In genomic region chr11:65352783-65353182, GRCh38 we compare ENCODE assay signal across 9 cellular contexts. TPM values are rescaled to one million over a fixed set of nuclear protein-coding genes. Genes with fewer than 3 reads are reported as not detected.
A peak's percentile ranks its signal among the peaks of the same experiment; 100 is the strongest.
DNase-seq lines count a peak whose midpoint lies in the region; ATAC-seq and TF ChIP-seq lines count a peak whose summit lies in the region.
"Had no signal": no experiment of that assay in that cellular context is flagged by ENCODE, and none has a peak within 500 bp of the region (broad histone marks: within the 10 kb centered on the region; RNA-seq: fewer than 3 reads in every experiment).

No MANE protein-coding gene starts in this region.

- BruUV-seq in Caco-2 (replicated peaks; lab: Mats Ljungman, UMichigan), result no TSS peak
- no TSS peak for BruUV-seq in IMR-90 (replicated peaks; lab: Mats Ljungman, UMichigan)

- H3K9ac ChIP-seq in IMR-90 (ENCODE audit: low read depth, low read length), result no peak overlapping the region

- peaks cover 15% of the 10 kb centered on the region for H4K20me1 ChIP-seq in IMR-90 (ENCODE audit: insufficient read depth, low read length)

- peak; percentile 26 for TF ChIP-seq RAD21 in IMR-90 (IDR thresholded peaks at IDR 0.05; ENCODE audit: low read length)

- no peak overlapping the region for H3K56ac ChIP-seq in IMR-90 (ENCODE audit: extremely low read depth, insufficient read depth, low read length)

- H3K27ac ChIP-seq in IMR-90 (ENCODE audit: insufficient read depth, low read length), result no peak overlapping the region

- H3K9me3 ChIP-seq in Caco-2, result no peaks in the 10 kb centered on the region
- no peaks in the 10 kb centered on the region for H3K9me3 ChIP-seq in IMR-90 (ENCODE audit: control insufficient read depth, insufficient read depth, low read length)

- H3K36me3 Mint-ChIP-seq in Caco-2 (ENCODE audit: insufficient read depth, unreplicated experiment), result peaks cover 60% of the 10 kb centered on the region
- peaks cover 26% of the 10 kb centered on the region for H3K36me3 Mint-ChIP-seq in activated naive CD8-positive, alpha-beta T cell treated with anti-CD3 and anti-CD28 coated beads, Interleukin-2, amount 50 U/mL, for 24 hours (ENCODE audit: low read depth)
- H3K36me3 Mint-ChIP-seq in mesothelial cell of epicardium, result peaks cover 18% of the 10 kb centered on the region

- dilution Hi-C loops in IMR-90 (cut with HindIII; ENCODE audit: low sequenced_read_pairs, unreplicated experiment), result no loop called here

- no peak overlapping the region for H2AFZ ChIP-seq in IMR-90 (replicated peaks; ENCODE audit: low read length, poor library complexity)

- WGBS in IMR-90 (ENCODE audit: extremely low coverage in 2 of 2, insufficient read length in 1 of 2), 2 experiments, result no CpG with 5 or more reads among the region's 3 CpGs

- POLR2A ChIA-PET in Caco-2 (lab: Charles Lee), result no interaction called here
- POLR2A ChIA-PET in IMR-90 (lab: Charles Lee; ENCODE audit: unreplicated experiment), result no interaction called here

- 0 out of 4 replicates have a peak, but pooled peaks cover 0 to 4% of the 10 kb centered on the region in 2 experiments for H3K79me1 ChIP-seq in IMR-90 (ENCODE audit: low read depth in 1 of 2, low read length in 2 of 2)

- no peak overlapping the region for H3K4me3 Mint-ChIP-seq in Caco-2 (ENCODE audit: unreplicated experiment)
- no peak overlapping the region for H3K4me3 Mint-ChIP-seq in activated naive CD8-positive, alpha-beta T cell treated with anti-CD3 and anti-CD28 coated beads, Interleukin-2, amount 50 U/mL, for 24 hours
- no peak overlapping the region for H3K4me3 Mint-ChIP-seq in mesothelial cell of epicardium

- TF ChIP-seq POLR2A in IMR-90 (IDR thresholded peaks at IDR 0.05; ENCODE audit: low read depth, low read length), result no peak

- ATAC-seq in IMR-90 (ENCODE audit: low read depth), result no peak
- ATAC-seq in activated naive CD8-positive, alpha-beta T cell treated with anti-CD3 and anti-CD28 coated beads, Interleukin-2, amount 50 U/mL, for 24 hours, result no peak
- no peak for ATAC-seq in left colon

- H2BK20ac ChIP-seq in IMR-90 (ENCODE audit: low read depth, low read length), result no peak overlapping the region

- peak; percentile 32 to 44 for TF ChIP-seq CTCF in Caco-2 (IDR thresholded peaks at IDR 0.05; ENCODE audit: insufficient read depth in 1 of 2, low read depth in 1 of 2, low read length in 1 of 2, severe bottlenecking in 1 of 2, unreplicated experiment in 1 of 2)
- TF ChIP-seq CTCF in IMR-90 (conservative IDR thresholded peaks at IDR 0.05; ENCODE audit: low read depth, low read length), result peak; percentile 48
- no peak for TF ChIP-seq CTCF in mesothelial cell of epicardium (IDR thresholded peaks at IDR 0.05; ENCODE audit: unreplicated experiment)

- in situ Hi-C loops in IMR-90 (cut with MboI; ENCODE audit: low sequenced_read_pairs), result no loop called here

- no peak overlapping the region for H2AK9ac ChIP-seq in IMR-90 (replicated peaks; ENCODE audit: low read depth, low read length, poor library complexity)

- no peak overlapping the region for H4K91ac ChIP-seq in IMR-90 (ENCODE audit: insufficient read depth, low read depth, low read length)

- intact Hi-C loops in Caco-2 (cut with micrococcal nuclease; ENCODE audit: unreplicated experiment) (no loop called here), IMR-90 (cut with micrococcal nuclease) (loop anchor here (1.0 kb wide), 1 partner anchor 35 kb away; no protein-coding TSS in a partner anchor), left colon (cut with DNase I, micrococcal nuclease) (no loop called here)

- H3K4me3 ChIP-seq in Caco-2 (ENCODE audit: low read depth, low read length) (no peak overlapping the region), IMR-90 (ENCODE audit: insufficient read depth, low read depth, low read length) (no peak overlapping the region)

- H3K9me1 ChIP-seq in IMR-90 (ENCODE audit: insufficient read depth, low read length), result peaks cover 9% of the 10 kb centered on the region; the same call in 1 of the 2 replicates

- H3K27me3 ChIP-seq in Caco-2 (replicated peaks; ENCODE audit: control insufficient read depth, insufficient read depth, low read length) (no peaks in the 10 kb centered on the region), IMR-90 (ENCODE audit: control insufficient read depth, insufficient read depth, low read length) (peaks cover 19% of the 10 kb centered on the region)

- no peak overlapping the region for H3K4ac ChIP-seq in IMR-90 (ENCODE audit: low read depth, low read length)

- peaks cover 20% of the 10 kb centered on the region for H3K4me1 ChIP-seq in Caco-2
- H3K4me1 ChIP-seq in IMR-90 (ENCODE audit: control insufficient read depth, insufficient read depth, low read length), result peaks cover 8% of the 10 kb centered on the region

- H2AK5ac ChIP-seq in IMR-90 (ENCODE audit: low read depth, low read length), result 0 out of 2 replicates have a peak overlapping the region, but pooled peaks have one; percentile 37

- no peak for DNase-seq in Caco-2
- peak; percentile 32 for DNase-seq in IMR-90
- no peak for DNase-seq in activated naive CD8-positive, alpha-beta T cell treated with anti-CD3 and anti-CD28 coated beads, Interleukin-2, amount 50 U/mL, for 24 hours
- no peak for DNase-seq in mesothelial cell of epicardium (ENCODE audit: low spot score in 2 of 2, unreplicated experiment in 2 of 2)
- DNase-seq in NCI-H226, result no peak
- no peak for DNase-seq in left colon
- DNase-seq in SHP77 treated with DMSO at 0.1 percent for 48 hours (lab: John Stamatoyannopoulos, UW), result no peak
- DNase-seq: activated CD8-positive, alpha-beta memory T cell treated with anti-CD3 and anti-CD28 coated beads for 24 hours; NCI-H1436 treated with DMSO at 0.1 percent for 48 hours had no signal

- H3K18ac ChIP-seq in IMR-90 (ENCODE audit: low read depth, low read length), result no peak overlapping the region

- H3K14ac ChIP-seq in IMR-90 (replicated peaks; ENCODE audit: low read depth, low read length), result no peak overlapping the region

- no peak overlapping the region for H2BK120ac ChIP-seq in IMR-90 (ENCODE audit: low read depth, low read length)

- peaks cover 3% of the 10 kb centered on the region for H3K36me3 ChIP-seq in Caco-2 (ENCODE audit: control insufficient read depth, insufficient read depth, low read length)
- H3K36me3 ChIP-seq in IMR-90 (ENCODE audit: control insufficient read depth, insufficient read depth, low read length), result peaks cover 39% of the 10 kb centered on the region

- H3K23ac ChIP-seq in IMR-90 (ENCODE audit: low read depth, low read length), result 0 out of 2 replicates have a peak overlapping the region, but pooled peaks have one; percentile 7

- H3K27ac Mint-ChIP-seq in Caco-2 (ENCODE audit: unreplicated experiment) (peak overlapping the region; percentile 18), mesothelial cell of epicardium (peak overlapping the region; percentile 80)
- H3K27ac Mint-ChIP-seq in activated naive CD8-positive, alpha-beta T cell treated with anti-CD3 and anti-CD28 coated beads, Interleukin-2, amount 50 U/mL, for 24 hours, result peak overlapping the region; percentile 55

- no peak overlapping the region for H4K8ac ChIP-seq in IMR-90 (ENCODE audit: low read depth in 2 of 2, low read length in 2 of 2)

- CTCF ChIA-PET in Caco-2 (lab: Charles Lee), result interaction anchor here (0.6 to 1.6 kb wide), 8 partner anchors 14 to 136 kb away, joined by 3 to 8 read pairs (median 5); partner anchors contain the start of genes CDC42EP2 and DPF2
- CTCF ChIA-PET in IMR-90 (lab: Yijun Ruan, JAX), result interaction anchor here (0.6 to 0.7 kb wide), 2 partner anchors 41 to 155 kb away, joined by 3 to 4 read pairs; no protein-coding TSS in a partner anchor

- H3K27me3 Mint-ChIP-seq in Caco-2 (ENCODE audit: insufficient read depth, unreplicated experiment) (no peaks in the 10 kb centered on the region), mesothelial cell of epicardium (ENCODE audit: low read depth) (peaks cover 21% of the 10 kb centered on the region)
- no peaks in the 10 kb centered on the region for H3K27me3 Mint-ChIP-seq in activated naive CD8-positive, alpha-beta T cell treated with anti-CD3 and anti-CD28 coated beads, Interleukin-2, amount 50 U/mL, for 24 hours

- H3K9me3 Mint-ChIP-seq in Caco-2 (ENCODE audit: unreplicated experiment) (no peaks in the 10 kb centered on the region), mesothelial cell of epicardium (no peaks in the 10 kb centered on the region)
- no peaks in the 10 kb centered on the region for H3K9me3 Mint-ChIP-seq in activated naive CD8-positive, alpha-beta T cell treated with anti-CD3 and anti-CD28 coated beads, Interleukin-2, amount 50 U/mL, for 24 hours

- H3K4me1 Mint-ChIP-seq in Caco-2 (ENCODE audit: low read depth, unreplicated experiment) (peaks cover 31% of the 10 kb centered on the region), mesothelial cell of epicardium (peaks cover 17% of the 10 kb centered on the region)
- H3K4me1 Mint-ChIP-seq in activated naive CD8-positive, alpha-beta T cell treated with anti-CD3 and anti-CD28 coated beads, Interleukin-2, amount 50 U/mL, for 24 hours, result peaks cover 11% of the 10 kb centered on the region

- H2BK15ac ChIP-seq in IMR-90 (ENCODE audit: low read depth, low read length), result no peak overlapping the region

- H4K5ac ChIP-seq in IMR-90 (ENCODE audit: low read depth, low read length), result no peak overlapping the region

- H2BK5ac ChIP-seq in IMR-90 (ENCODE audit: low read depth, low read length, poor library complexity, severe bottlenecking), result no peak overlapping the region

- no peak overlapping the region for H3K4me2 ChIP-seq in IMR-90 (ENCODE audit: low read depth, low read length)

RNA-seq across cellular contexts. Expression of gene TIGD3, which starts 1.8 kb away (rescaled TPM):
- total RNA-seq in Caco-2 (2022), result 3.0 and 3.2 TPM in 2 replicates
- 0.28 TPM in 1 of 2 replicates, not detected in the other for total RNA-seq in IMR-90 (2012; rRNA removed)
- polyA plus RNA-seq in IMR-90 (2012; rRNA removed), result 0.12 TPM in 1 of 2 replicates, not detected in the other
- polyA plus RNA-seq in IMR-90 (2012; cell fraction: cytosol; rRNA removed), result 0.06 and 0.11 TPM in 2 replicates
- polyA plus RNA-seq in IMR-90 (2012; cell fraction: nucleus; rRNA removed; ENCODE audit: low replicate concordance), result 0.46 and 0.78 TPM in 2 replicates
- total RNA-seq in mesothelial cell of epicardium, result 0.49 to 0.75 TPM (median 0.60 TPM) in 3 replicates
- under 1 TPM; 0.20 to 0.61 TPM for total RNA-seq in left colon

RNA-seq across cellular contexts. Expression of gene DPF2, which starts 19.1 kb away (rescaled TPM):
- total RNA-seq in Caco-2 (2022), result 64.2 and 65.3 TPM in 2 replicates
- total RNA-seq in IMR-90 (2012; rRNA removed), result 37.2 and 42.8 TPM in 2 replicates
- polyA plus RNA-seq in IMR-90 (2012; rRNA removed), result 54.3 and 62.5 TPM in 2 replicates
- polyA plus RNA-seq in IMR-90 (2012; cell fraction: cytosol; rRNA removed), result 41.8 and 53.8 TPM in 2 replicates
- 72.6 and 78.3 TPM in 2 replicates for polyA plus RNA-seq in IMR-90 (2012; cell fraction: nucleus; rRNA removed; ENCODE audit: low replicate concordance)
- total RNA-seq in mesothelial cell of epicardium, result 80.1 to 85.3 TPM (median 81.3 TPM) in 3 replicates
- total RNA-seq in left colon, result 10 to 100 TPM; 25.9 to 33.1 TPM

RNA-seq across cellular contexts. Expression of gene SLC25A45, which starts 29.7 kb away (rescaled TPM):
- total RNA-seq in Caco-2 (2022) (8.1 and 8.5 TPM in 2 replicates), IMR-90 (2012; rRNA removed) (0.56 and 0.72 TPM in 2 replicates), mesothelial cell of epicardium (3.9 to 4.7 TPM (median 4.7 TPM) in 3 replicates), left colon (1 to 10 TPM; 5.8 to 8.4 TPM)
- 1.2 and 1.3 TPM in 2 replicates for polyA plus RNA-seq in IMR-90 (2012; rRNA removed)
- polyA plus RNA-seq in IMR-90 (2012; cell fraction: cytosol; rRNA removed), result 0.69 and 1.5 TPM in 2 replicates
- 5.8 and 7.2 TPM in 2 replicates for polyA plus RNA-seq in IMR-90 (2012; cell fraction: nucleus; rRNA removed; ENCODE audit: low replicate concordance)

RNA-seq across cellular contexts. Expression of gene FRMD8, which starts 33.7 kb away (rescaled TPM):
- 35.1 and 38.2 TPM in 2 replicates for total RNA-seq in Caco-2 (2022)
- total RNA-seq in IMR-90 (2012; rRNA removed), result 10.8 and 11.3 TPM in 2 replicates
- 19.8 and 22.5 TPM in 2 replicates for polyA plus RNA-seq in IMR-90 (2012; rRNA removed)
- polyA plus RNA-seq in IMR-90 (2012; cell fraction: cytosol; rRNA removed), result 30.0 and 36.2 TPM in 2 replicates
- polyA plus RNA-seq in IMR-90 (2012; cell fraction: nucleus; rRNA removed; ENCODE audit: low replicate concordance), result 33.2 and 66.1 TPM in 2 replicates
- 23.5 to 26.4 TPM (median 25.0 TPM) in 3 replicates for total RNA-seq in mesothelial cell of epicardium
- total RNA-seq in left colon, result 10 to 100 TPM; 38.1 to 42.2 TPM

RNA-seq across cellular contexts. Expression of gene CDC42EP2, which starts 38.1 kb away (rescaled TPM):
- total RNA-seq in Caco-2 (2022), result 38.0 and 40.7 TPM in 2 replicates
- 5.2 and 5.3 TPM in 2 replicates for total RNA-seq in IMR-90 (2012; rRNA removed)
- 27.5 and 31.3 TPM in 2 replicates for polyA plus RNA-seq in IMR-90 (2012; rRNA removed)
- polyA plus RNA-seq in IMR-90 (2012; cell fraction: cytosol; rRNA removed), result 21.0 and 67.9 TPM in 2 replicates
- polyA plus RNA-seq in IMR-90 (2012; cell fraction: nucleus; rRNA removed; ENCODE audit: low replicate concordance), result 50.4 and 79.5 TPM in 2 replicates
- 10.9 to 12.3 TPM (median 11.7 TPM) in 3 replicates for total RNA-seq in mesothelial cell of epicardium
- 10 to 100 TPM; 10.3 to 16.2 TPM for total RNA-seq in left colon

Comparison
In these comparisons a context has a peak if more than half of its experiments do, and no peak if none do; other contexts are left out.
1. H3K27ac Mint-ChIP-seq: peak in every context shown above with its lines; median percentile 80 in mesothelial cell of epicardium; 55 in activated naive CD8-positive, alpha-beta T cell treated with anti-CD3 and anti-CD28 coated beads, Interleukin-2, amount 50 U/mL, for 24 hours; 18 in Caco-2.